Comparison of ENCODE assay signal across 20 cellular contexts in genomic region chr6:12171735-12172134, GRCh38.
DNase-seq lines count a peak whose midpoint lies in the region; ATAC-seq, FAIRE-seq and TF ChIP-seq lines count a peak whose summit lies in the region.
"Had no signal": no experiment of that assay in that cellular context is flagged by ENCODE, and none has a peak within 500 bp of the region (broad histone marks: within the 10 kb centered on the region; RNA-seq: fewer than 3 reads in every experiment).

No MANE protein-coding gene starts in this region.

- POLR2A ChIA-PET in H1 (lab: Charles Lee; ENCODE audit: partially characterized antibody) = no interaction called here

- H3K36me3 ChIP-seq in H1 (ENCODE audit: control insufficient read depth in 2 of 4, insufficient read depth in 4 of 4, low read length in 3 of 4) (no peaks in the 10 kb centered on the region), neural progenitor cell (no peaks in the 10 kb centered on the region)
- H3K36me3 ChIP-seq: BLaER1 had no signal

- H3K4me2 ChIP-seq in H9 (ENCODE audit: insufficient read depth, insufficient read length, low read length) (no peak overlapping the region), H1 (ENCODE audit: insufficient read depth in 1 of 2, low read depth in 2 of 2, low read length in 2 of 2) (peak overlapping the region; percentile 13 to 34; a peak in 2 of 4 replicates), neural progenitor cell (no peak overlapping the region)
- H3K4me2 ChIP-seq: BLaER1, KMS-11 had no signal

- H3K9me3 ChIP-seq in H9 (ENCODE audit: control insufficient read depth, low read depth, low read length) (no peaks in the 10 kb centered on the region), T-helper 17 cell (ENCODE audit: control insufficient read depth, low read length, poor library complexity, severe bottlenecking) (no peaks in the 10 kb centered on the region), H1 (ENCODE audit: insufficient read depth in 2 of 2, low read depth in 1 of 2, low read length in 1 of 2) (no peaks in the 10 kb centered on the region), neural progenitor cell (ENCODE audit: low read depth) (no peaks in the 10 kb centered on the region)
- H3K9me3 ChIP-seq: BLaER1 had no signal

- H4K91ac ChIP-seq in H9 (ENCODE audit: insufficient read length, low read depth, low read length) (no peak overlapping the region), H1 (replicated peaks; ENCODE audit: insufficient read length, low read length) (no peak overlapping the region)

- H2BK120ac ChIP-seq in H9 (ENCODE audit: low read depth, low read length, poor library complexity, severe bottlenecking) (no peak overlapping the region), H1 (replicated peaks; ENCODE audit: low read depth, low read length) (no peak overlapping the region)

- no peak overlapping the region for H3K14ac ChIP-seq in H9 (ENCODE audit: insufficient read depth, low read length)
- H3K14ac ChIP-seq in H1 (ENCODE audit: insufficient read length) = no peak overlapping the region

- no CpG with 5 or more reads among the region's 5 CpGs for WGBS in H9 (ENCODE audit: extremely low coverage, insufficient read length, low lambda C conversion rate)
- 73% methylated on average over 5 of the region's 5 CpGs; no CpG with 5 or more reads in 1 of the 2 experiments for WGBS in H1 (ENCODE audit: extremely low coverage in 1 of 2, insufficient coverage in 1 of 2, insufficient read length in 1 of 2, insufficient replicate concordance in 2 of 2, low coverage in 1 of 2, low lambda C conversion rate in 2 of 2, missing lambda C conversion rate in 1 of 2), 2 experiments

- peaks cover 0 to 1% (median 1%) of the 10 kb centered on the region in 3 experiments; a peak in 4 of 7 replicates for H3K36me3 Mint-ChIP-seq in H9 (ENCODE audit: insufficient read depth in 1 of 3, low read depth in 3 of 3)
- no peaks in the 10 kb centered on the region for H3K36me3 Mint-ChIP-seq in T-helper 17 cell (ENCODE audit: low read depth)
- no peaks in the 10 kb centered on the region for H3K36me3 Mint-ChIP-seq in neural progenitor cell
- H3K36me3 Mint-ChIP-seq: CD14-positive monocyte; CD4-positive, alpha-beta memory T cell had no signal

- H3K79me2 ChIP-seq in H9 (ENCODE audit: insufficient read depth, low read length) (no peaks in the 10 kb centered on the region), H1 (ENCODE audit: control insufficient read depth in 1 of 2, insufficient read depth in 2 of 2, low read length in 2 of 2) (no peaks in the 10 kb centered on the region), neural progenitor cell (ENCODE audit: low read depth) (no peaks in the 10 kb centered on the region)

- TF ChIP-seq CTCF in H9 (conservative IDR thresholded peaks at IDR 0.05) = no peak
- no peak for TF ChIP-seq CTCF in H1 (IDR thresholded peaks at IDR 0.05; ENCODE audit: control extremely low read depth in 1 of 3, insufficient read depth in 1 of 3, low read depth in 1 of 3, low read length in 3 of 3)
- no peak for TF ChIP-seq CTCF in neural progenitor cell (IDR thresholded peaks at IDR 0.05)

- H3K4me1 Mint-ChIP-seq in H9 = peaks cover 31 to 32% of the 10 kb centered on the region in 2 experiments
- peaks cover 16% of the 10 kb centered on the region for H3K4me1 Mint-ChIP-seq in T-helper 17 cell
- H3K4me1 Mint-ChIP-seq in neural progenitor cell = peaks cover 23% of the 10 kb centered on the region

- H4K20me1 ChIP-seq in H9 (ENCODE audit: control insufficient read depth, insufficient read depth, insufficient read length) (no peaks in the 10 kb centered on the region), H1 (replicated peaks in 1 of 2; ENCODE audit: control insufficient read depth in 1 of 2, insufficient read depth in 2 of 2, low read length in 2 of 2) (no peaks in the 10 kb centered on the region), neural progenitor cell (ENCODE audit: low read depth) (no peaks in the 10 kb centered on the region)
- H4K20me1 ChIP-seq: BLaER1 had no signal

- H3K79me1 ChIP-seq in H9 (ENCODE audit: insufficient read depth, low read depth, low read length, poor library complexity, severe bottlenecking) (no peaks in the 10 kb centered on the region), H1 (ENCODE audit: low read depth, low read length) (no peaks in the 10 kb centered on the region)

- peaks cover 28% of the 10 kb centered on the region for H3F3A ChIP-seq in neural progenitor cell (ENCODE audit: low read depth)

- DNase-seq in H9 (no peak), T-helper 17 cell (no peak), H1 (ENCODE audit: low read depth in 1 of 2, low spot score in 2 of 2) (no peak), neural progenitor cell (ENCODE audit: low spot score) (no peak), HuH-7.5 (ENCODE audit: low spot score) (no peak)
- DNase-seq: 8988T; CD4-positive, alpha-beta memory T cell; DMS79 treated with DMSO at 0.1 percent for 48 hours; GF-D8; GOT3; HCEC 1CT had no signal

- no peak for TF ChIP-seq POLR2A in H1 (IDR thresholded peaks at IDR 0.05; ENCODE audit: control extremely low read depth in 1 of 2, low read depth in 2 of 2, low read length in 2 of 2)

- H4K5ac ChIP-seq in H9 (ENCODE audit: insufficient read length, low read depth, low read length) = no peak overlapping the region
- peak overlapping the region; percentile 16 for H4K5ac ChIP-seq in H1 (ENCODE audit: insufficient read length, low read depth, low read length)

- H3K27me3 ChIP-seq in H9 (ENCODE audit: insufficient read depth, low read length) (no peaks in the 10 kb centered on the region), H1 (replicated peaks in 1 of 4; ENCODE audit: control insufficient read depth in 3 of 4, extremely low read depth in 1 of 4, insufficient read depth in 3 of 4, low read length in 3 of 4) (no peaks in the 10 kb centered on the region), neural progenitor cell (no peaks in the 10 kb centered on the region)
- H3K27me3 ChIP-seq: BLaER1 had no signal

- H3K4me1 ChIP-seq in H9 (ENCODE audit: insufficient read depth, low read length) = peaks cover 2% of the 10 kb centered on the region; the same call in 1 of the 2 replicates
- H3K4me1 ChIP-seq in H1 (replicated peaks in 1 of 4; ENCODE audit: control insufficient read depth in 3 of 4, insufficient read depth in 4 of 4, low read length in 3 of 4) = peaks cover 0 to 7% (median 3%) of the 10 kb centered on the region in 4 experiments; a peak in 2 of 7 replicates
- peaks cover 32% of the 10 kb centered on the region for H3K4me1 ChIP-seq in neural progenitor cell
- H3K4me1 ChIP-seq: BLaER1 had no signal

- no peak overlapping the region for H3K56ac ChIP-seq in H9 (ENCODE audit: insufficient read length, low read depth, low read length)
- H3K56ac ChIP-seq in H1 (replicated peaks; ENCODE audit: insufficient read length, low read depth, low read length) = no peak overlapping the region

- TF ChIP-seq EP300 in H1 (IDR thresholded peaks at IDR 0.05; ENCODE audit: borderline replicate concordance in 1 of 2, low read depth in 2 of 2, low read length in 2 of 2) = no peak

- no peak overlapping the region for H2BK20ac ChIP-seq in H9 (ENCODE audit: low read depth, low read length, poor library complexity, severe bottlenecking)
- no peak overlapping the region for H2BK20ac ChIP-seq in H1 (ENCODE audit: low read length)

- H3K9ac ChIP-seq in H9 (ENCODE audit: extremely low read depth, insufficient read length, low read length) (no peak overlapping the region), H1 (replicated peaks in 1 of 4; ENCODE audit: extremely low read depth in 1 of 4, low read depth in 3 of 4, low read length in 3 of 4) (no peak overlapping the region), neural progenitor cell (no peak overlapping the region)
- H3K9ac ChIP-seq: BLaER1, KMS-11 had no signal

- H3K4me3 Mint-ChIP-seq in H9 (no peak overlapping the region), T-helper 17 cell (no peak overlapping the region), neural progenitor cell (no peak overlapping the region)
- H3K4me3 Mint-ChIP-seq: CD14-positive monocyte; CD4-positive, alpha-beta memory T cell had no signal

- H2BK5ac ChIP-seq in H9 (ENCODE audit: insufficient read length, low read length) (no peak overlapping the region), H1 (ENCODE audit: low read depth, low read length) (0 out of 2 replicates have a peak overlapping the region, but pooled peaks have one; percentile 22)

- H2AFZ ChIP-seq in H9 (ENCODE audit: low read length) (no peak overlapping the region), H1 (ENCODE audit: low read length) (no peak overlapping the region), neural progenitor cell (replicated peaks) (no peak overlapping the region)

- no peaks in the 10 kb centered on the region for H3K23me2 ChIP-seq in H9 (ENCODE audit: insufficient read length, low read depth, low read length, poor library complexity, severe bottlenecking)
- no peaks in the 10 kb centered on the region for H3K23me2 ChIP-seq in H1 (ENCODE audit: low read depth, low read length)

- TF ChIP-seq RAD21 in H1 (IDR thresholded peaks at IDR 0.05 in 1 of 2, conservative IDR thresholded peaks at IDR 0.05 in 1 of 2; ENCODE audit: low read depth in 2 of 2, low read length in 2 of 2) = no peak

- H3K27me3 Mint-ChIP-seq in H9 (ENCODE audit: low read depth) (no peaks in the 10 kb centered on the region; the same call in 1 of the 2 replicates), T-helper 17 cell (no peaks in the 10 kb centered on the region), neural progenitor cell (ENCODE audit: insufficient read depth, low read depth) (peaks cover 2% of the 10 kb centered on the region)
- H3K27me3 Mint-ChIP-seq: CD4-positive, alpha-beta memory T cell had no signal

- H3K18ac ChIP-seq in H9 (ENCODE audit: insufficient read length, low read depth, low read length) (no peak overlapping the region), H1 (ENCODE audit: extremely low read depth, low read length) (no peak overlapping the region)

- H3K27ac ChIP-seq in H9 (ENCODE audit: insufficient read length, low read depth, low read length) (peak overlapping the region; percentile 13), H1 (ENCODE audit: low read depth, low read length) (no peak overlapping the region; the same call in 1 of the 2 replicates), neural progenitor cell (no peak overlapping the region)
- H3K27ac ChIP-seq: BLaER1, HL-60, KMS-11 had no signal

- no peak overlapping the region for H3K23ac ChIP-seq in H9 (ENCODE audit: insufficient read length, low read depth, low read length)
- no peak overlapping the region for H3K23ac ChIP-seq in H1 (ENCODE audit: insufficient read length)

- H4K8ac ChIP-seq in H9 (replicated peaks; ENCODE audit: insufficient read length, low read depth, low read length) (no peak overlapping the region), H1 (ENCODE audit: extremely low read depth, insufficient read depth, low read length) (no peak overlapping the region)

- no peak overlapping the region for H2AK5ac ChIP-seq in H9 (ENCODE audit: insufficient read length, low read length)
- H2AK5ac ChIP-seq in H1 (ENCODE audit: low read depth, low read length) = no peak overlapping the region

- H3K4me3 ChIP-seq in H1 (ENCODE audit: extremely low read depth in 1 of 4, insufficient read depth in 2 of 4, low read depth in 3 of 4, low read length in 4 of 4) = no peak overlapping the region
- H3K4me3 ChIP-seq in neural progenitor cell = no peak overlapping the region
- H3K4me3 ChIP-seq: BLaER1 had no signal

- FAIRE-seq in H1 (lab: Jason Lieb, UNC) = no peak
- FAIRE-seq: GM19239, HepG2 had no signal

- no peak for ATAC-seq in T-helper 17 cell
- ATAC-seq in GM18517 (IDR thresholded peaks at IDR 0.05; ENCODE audit: unreplicated experiment) = no peak
- no peak for ATAC-seq in GM19455 (IDR thresholded peaks at IDR 0.05; ENCODE audit: unreplicated experiment)
- no peak for ATAC-seq in GM21367 (IDR thresholded peaks at IDR 0.05; ENCODE audit: unreplicated experiment)
- ATAC-seq: HepG2 had no signal

- peak overlapping the region; percentile 50 to 97 (median 92); a peak in 3 of 7 replicates for H3K27ac Mint-ChIP-seq in H9
- H3K27ac Mint-ChIP-seq in T-helper 17 cell = peak overlapping the region; percentile 51
- H3K27ac Mint-ChIP-seq in neural progenitor cell = peak overlapping the region; percentile 64

- H2BK12ac ChIP-seq in H9 (ENCODE audit: insufficient read length, low read depth, low read length) (no peak overlapping the region), H1 (ENCODE audit: low read depth, low read length) (no peak overlapping the region)

- no peak overlapping the region for H3K4ac ChIP-seq in H9 (ENCODE audit: low read depth, low read length)
- no peak overlapping the region for H3K4ac ChIP-seq in H1 (replicated peaks; ENCODE audit: insufficient read length, low read depth, low read length)

- H3T11ph ChIP-seq in H9 (ENCODE audit: low read length) = no peak overlapping the region

- H2BK15ac ChIP-seq in H9 (ENCODE audit: low read depth, low read length) (no peak overlapping the region), H1 (ENCODE audit: low read length) (no peak overlapping the region)

- CTCF ChIA-PET in H1 (lab: Charles Lee; ENCODE audit: partially characterized antibody) = interaction anchor here (0.9 to 1.7 kb wide), 4 partner anchors 26 to 120 kb away, joined by 3 to 7 read pairs (median 3); no protein-coding TSS in a partner anchor

- H3K9me3 Mint-ChIP-seq in H9 = peaks cover under 1 to 2% of the 10 kb centered on the region in 2 experiments; a peak in 3 of 5 replicates
- peaks cover 2% of the 10 kb centered on the region for H3K9me3 Mint-ChIP-seq in neural progenitor cell

Comparison
In these comparisons a context has a peak if more than half of its experiments do, and no peak if none do; other contexts are left out.
1. H3K4me2 ChIP-seq: peak in H1 (2 of 2); none in H9 (single experiment) and neural progenitor cell (single experiment).
2. Peak in every context shown above with its lines, with median percentiles within 50 percentile points of each other: H3K27ac Mint-ChIP-seq.